1 cellular context compared by ENCODE assay signal in the genomic region with DNA sequence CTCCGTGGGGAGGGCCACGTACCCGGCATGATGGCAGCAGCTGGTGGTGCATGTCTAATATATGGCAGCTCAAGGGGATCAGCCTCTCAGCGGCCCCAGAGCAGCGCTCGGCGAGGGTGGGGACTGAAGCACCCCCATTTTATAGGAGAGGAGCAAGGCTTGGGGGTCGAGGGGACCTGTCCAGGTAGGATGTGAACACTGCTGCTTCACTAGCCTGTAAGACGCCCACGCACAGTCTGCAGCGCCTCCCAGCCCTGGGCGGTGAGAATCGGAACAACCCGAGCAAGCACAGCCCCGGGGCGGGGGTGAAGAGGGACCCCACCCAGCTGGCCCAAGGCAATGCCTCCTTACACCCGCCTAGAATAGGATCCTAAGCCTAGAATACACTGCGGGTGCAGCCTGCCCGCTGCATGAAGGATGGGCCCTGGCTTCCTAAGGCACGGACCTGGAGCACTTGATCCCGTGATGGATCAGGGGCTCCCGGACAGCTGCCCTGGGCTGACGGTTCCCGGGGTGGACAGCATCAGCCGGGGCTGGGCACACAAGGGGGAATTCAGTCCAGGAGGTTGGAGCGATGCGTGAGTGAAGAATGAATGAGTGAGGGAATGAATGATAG.
TF ChIP-seq lines count a peak whose summit lies in the region.

No MANE protein-coding gene starts in this region.

TF ChIP-seq in HepG2, 621 proteins besides CTCF, POLR2A, EP300 and RAD21 (continued from another document and continues in another):
- no peak for TF ChIP-seq ZNF136 (CRISPR knock-in tag; IDR thresholded peaks at IDR 0.05; ENCODE audit: low read depth)
- TF ChIP-seq SRSF1 (optimal IDR thresholded peaks at IDR 0.05; ENCODE audit: low read depth, low read length), result no peak
- TF ChIP-seq ZNF558 (CRISPR knock-in tag; IDR thresholded peaks at IDR 0.05; ENCODE audit: borderline replicate concordance), result no peak
- TF ChIP-seq STAT6 (CRISPR knock-in tag; IDR thresholded peaks at IDR 0.05; ENCODE audit: borderline replicate concordance), result no peak
- no peak for TF ChIP-seq KAT2B (IDR thresholded peaks at IDR 0.05; ENCODE audit: borderline replicate concordance, low read depth, low read length)
- TF ChIP-seq ZBTB46 (CRISPR knock-in tag; IDR thresholded peaks at IDR 0.05; ENCODE audit: borderline replicate concordance), result no peak
- peak; percentile 68; the same call in 1 of the 2 replicates for TF ChIP-seq ZBTB4 (CRISPR knock-in tag; IDR thresholded peaks at IDR 0.05; ENCODE audit: borderline replicate concordance)
- no peak for TF ChIP-seq TRIM24 (CRISPR knock-in tag; IDR thresholded peaks at IDR 0.05)
- TF ChIP-seq RXRA (CRISPR knock-in tag; IDR thresholded peaks at IDR 0.05), result 0 out of 2 replicates have a peak, but pooled peaks have one; percentile 16
- no peak for TF ChIP-seq ZNF597 (CRISPR knock-in tag; IDR thresholded peaks at IDR 0.05)
- TF ChIP-seq, protein P1, sequence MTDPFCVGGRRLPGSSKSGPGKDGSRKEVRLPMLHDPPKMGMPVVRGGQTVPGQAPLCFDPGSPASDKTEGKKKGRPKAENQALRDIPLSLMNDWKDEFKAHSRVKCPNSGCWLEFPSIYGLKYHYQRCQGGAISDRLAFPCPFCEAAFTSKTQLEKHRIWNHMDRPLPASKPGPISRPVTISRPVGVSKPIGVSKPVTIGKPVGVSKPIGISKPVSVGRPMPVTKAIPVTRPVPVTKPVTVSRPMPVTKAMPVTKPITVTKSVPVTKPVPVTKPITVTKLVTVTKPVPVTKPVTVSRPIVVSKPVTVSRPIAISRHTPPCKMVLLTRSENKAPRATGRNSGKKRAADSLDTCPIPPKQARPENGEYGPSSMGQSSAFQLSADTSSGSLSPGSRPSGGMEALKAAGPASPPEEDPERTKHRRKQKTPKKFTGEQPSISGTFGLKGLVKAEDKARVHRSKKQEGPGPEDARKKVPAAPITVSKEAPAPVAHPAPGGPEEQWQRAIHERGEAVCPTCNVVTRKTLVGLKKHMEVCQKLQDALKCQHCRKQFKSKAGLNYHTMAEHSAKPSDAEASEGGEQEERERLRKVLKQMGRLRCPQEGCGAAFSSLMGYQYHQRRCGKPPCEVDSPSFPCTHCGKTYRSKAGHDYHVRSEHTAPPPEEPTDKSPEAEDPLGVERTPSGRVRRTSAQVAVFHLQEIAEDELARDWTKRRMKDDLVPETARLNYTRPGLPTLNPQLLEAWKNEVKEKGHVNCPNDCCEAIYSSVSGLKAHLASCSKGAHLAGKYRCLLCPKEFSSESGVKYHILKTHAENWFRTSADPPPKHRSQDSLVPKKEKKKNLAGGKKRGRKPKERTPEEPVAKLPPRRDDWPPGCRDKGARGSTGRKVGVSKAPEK (CRISPR knock-in tag; IDR thresholded peaks at IDR 0.05; ENCODE audit: borderline replicate concordance), result no peak
- TF ChIP-seq ATF2 (CRISPR knock-in tag; IDR thresholded peaks at IDR 0.05), result no peak
- TF ChIP-seq NR2C2 (CRISPR knock-in tag; IDR thresholded peaks at IDR 0.05; ENCODE audit: borderline replicate concordance), result no peak
- TF ChIP-seq ZNF552 (CRISPR knock-in tag; IDR thresholded peaks at IDR 0.05; ENCODE audit: borderline replicate concordance), result no peak
- TF ChIP-seq, protein P2, sequence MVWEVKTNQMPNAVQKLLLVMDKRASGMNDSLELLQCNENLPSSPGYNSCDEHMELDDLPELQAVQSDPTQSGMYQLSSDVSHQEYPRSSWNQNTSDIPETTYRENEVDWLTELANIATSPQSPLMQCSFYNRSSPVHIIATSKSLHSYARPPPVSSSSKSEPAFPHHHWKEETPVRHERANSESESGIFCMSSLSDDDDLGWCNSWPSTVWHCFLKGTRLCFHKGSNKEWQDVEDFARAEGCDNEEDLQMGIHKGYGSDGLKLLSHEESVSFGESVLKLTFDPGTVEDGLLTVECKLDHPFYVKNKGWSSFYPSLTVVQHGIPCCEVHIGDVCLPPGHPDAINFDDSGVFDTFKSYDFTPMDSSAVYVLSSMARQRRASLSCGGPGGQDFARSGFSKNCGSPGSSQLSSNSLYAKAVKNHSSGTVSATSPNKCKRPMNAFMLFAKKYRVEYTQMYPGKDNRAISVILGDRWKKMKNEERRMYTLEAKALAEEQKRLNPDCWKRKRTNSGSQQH (CRISPR knock-in tag; IDR thresholded peaks at IDR 0.05; ENCODE audit: low read depth), result no peak
- TF ChIP-seq, protein P3, sequence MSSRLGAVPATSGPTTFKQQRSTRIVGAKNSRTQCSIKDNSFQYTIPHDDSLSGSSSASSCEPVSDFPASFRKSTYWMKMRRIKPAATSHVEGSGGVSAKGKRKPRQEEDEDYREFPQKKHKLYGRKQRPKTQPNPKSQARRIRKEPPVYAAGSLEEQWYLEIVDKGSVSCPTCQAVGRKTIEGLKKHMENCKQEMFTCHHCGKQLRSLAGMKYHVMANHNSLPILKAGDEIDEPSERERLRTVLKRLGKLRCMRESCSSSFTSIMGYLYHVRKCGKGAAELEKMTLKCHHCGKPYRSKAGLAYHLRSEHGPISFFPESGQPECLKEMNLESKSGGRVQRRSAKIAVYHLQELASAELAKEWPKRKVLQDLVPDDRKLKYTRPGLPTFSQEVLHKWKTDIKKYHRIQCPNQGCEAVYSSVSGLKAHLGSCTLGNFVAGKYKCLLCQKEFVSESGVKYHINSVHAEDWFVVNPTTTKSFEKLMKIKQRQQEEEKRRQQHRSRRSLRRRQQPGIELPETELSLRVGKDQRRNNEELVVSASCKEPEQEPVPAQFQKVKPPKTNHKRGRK (CRISPR knock-in tag; IDR thresholded peaks at IDR 0.05), result no peak
- TF ChIP-seq ZNF7 (CRISPR knock-in tag; IDR thresholded peaks at IDR 0.05), result no peak
- TF ChIP-seq, protein P4, sequence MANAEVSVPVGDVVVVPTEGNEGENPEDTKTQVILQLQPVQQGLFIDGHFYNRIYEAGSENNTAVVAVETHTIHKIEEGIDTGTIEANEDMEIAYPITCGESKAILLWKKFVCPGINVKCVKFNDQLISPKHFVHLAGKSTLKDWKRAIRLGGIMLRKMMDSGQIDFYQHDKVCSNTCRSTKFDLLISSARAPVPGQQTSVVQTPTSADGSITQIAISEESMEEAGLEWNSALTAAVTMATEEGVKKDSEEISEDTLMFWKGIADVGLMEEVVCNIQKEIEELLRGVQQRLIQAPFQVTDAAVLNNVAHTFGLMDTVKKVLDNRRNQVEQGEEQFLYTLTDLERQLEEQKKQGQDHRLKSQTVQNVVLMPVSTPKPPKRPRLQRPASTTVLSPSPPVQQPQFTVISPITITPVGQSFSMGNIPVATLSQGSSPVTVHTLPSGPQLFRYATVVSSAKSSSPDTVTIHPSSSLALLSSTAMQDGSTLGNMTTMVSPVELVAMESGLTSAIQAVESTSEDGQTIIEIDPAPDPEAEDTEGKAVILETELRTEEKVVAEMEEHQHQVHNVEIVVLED (CRISPR knock-in tag; IDR thresholded peaks at IDR 0.05; ENCODE audit: borderline replicate concordance), result no peak
- TF ChIP-seq HNRNPLL (IDR thresholded peaks at IDR 0.05; ENCODE audit: low read depth, low read length, poor library complexity, severe bottlenecking), result peak; percentile 40
- TF ChIP-seq HINFP (CRISPR knock-in tag; IDR thresholded peaks at IDR 0.05; ENCODE audit: low read depth), result no peak
- no peak for TF ChIP-seq MBNL3 (CRISPR knock-in tag; conservative IDR thresholded peaks at IDR 0.05)
- no peak for TF ChIP-seq ZNF772 (CRISPR knock-in tag; IDR thresholded peaks at IDR 0.05)
- no peak for TF ChIP-seq ZFP1 (CRISPR knock-in tag; IDR thresholded peaks at IDR 0.05)
- TF ChIP-seq ZNF24 (IDR thresholded peaks at IDR 0.05), result no peak
- no peak for TF ChIP-seq IKZF4 (CRISPR knock-in tag; IDR thresholded peaks at IDR 0.05; ENCODE audit: borderline replicate concordance, low read depth, not compliant biosample characterization)
- TF ChIP-seq PHF21A (CRISPR knock-in tag; IDR thresholded peaks at IDR 0.05), result no peak
- no peak for TF ChIP-seq ELF1 (CRISPR knock-in tag; IDR thresholded peaks at IDR 0.05)
- no peak for TF ChIP-seq ZNF792 (CRISPR knock-in tag; IDR thresholded peaks at IDR 0.05)
- TF ChIP-seq MATR3 (CRISPR knock-in tag; IDR thresholded peaks at IDR 0.05), result no peak
